ENCODE assay signal across 22 cellular contexts in genomic region chr10:124081547-124082140, GRCh38. TPM values are rescaled to one million over a fixed set of nuclear protein-coding genes. Genes with fewer than 3 reads are reported as not detected.
DNase-seq lines count a peak whose midpoint lies in the region; ATAC-seq and TF ChIP-seq lines count a peak whose summit lies in the region.
"Had no signal": no experiment of that assay in that cellular context is flagged by ENCODE, and none has a peak within 500 bp of the region (broad histone marks: within the 10 kb centered on the region; RNA-seq: fewer than 3 reads in every experiment).

No MANE protein-coding gene starts in this region.

- TF ChIP-seq CTCF in SK-N-SH (IDR thresholded peaks at IDR 0.05), result no peak
- no peak for TF ChIP-seq CTCF in sigmoid colon (IDR thresholded peaks at IDR 0.05)

- no peak for TF ChIP-seq POLR2A in sigmoid colon (IDR thresholded peaks at IDR 0.05)

- no peaks in the 10 kb centered on the region for H3F3A ChIP-seq in SK-N-SH (replicated peaks; ENCODE audit: insufficient read depth)

- POLR2A ChIA-PET in SK-N-SH (lab: Yijun Ruan, JAX), result interaction anchor here (1.4 kb wide), 1 partner anchor 12 kb away, joined by 3 read pairs; the partner anchor contains the start of gene CHST15

- H3K4me2 ChIP-seq in BLaER1 treated with 17β-estradiol and CSF1 and Interleukin-3, amounts not matched to agents 10 nM and 100 nM, result peak overlapping the region; percentile 91 to 100 (median 97)
- no peak overlapping the region for H3K4me2 ChIP-seq in SK-N-SH
- H3K4me2 ChIP-seq: PC-9 had no signal

- peak overlapping the region in 9 of 11 experiments; percentile 40 to 99 (median 82); a peak in 18 of 22 replicates for H3K27ac ChIP-seq in BLaER1 treated with 17β-estradiol and CSF1 and Interleukin-3, amounts not matched to agents 10 nM and 100 nM
- H3K27ac ChIP-seq in SK-N-SH (ENCODE audit: low read depth in 2 of 2, low read length in 1 of 2) (no peak overlapping the region), sigmoid colon (no peak overlapping the region)
- H3K27ac ChIP-seq: PC-9, SJSA1 had no signal

- WGBS in SK-N-SH (ENCODE audit: low lambda C conversion rate), result 15% methylated on average over 13 of the region's 13 CpGs
- 69 to 89% methylated on average over 13 of the region's 13 CpGs for WGBS in sigmoid colon, 2 donors

- ATAC-seq in GM19023 (IDR thresholded peaks at IDR 0.05; ENCODE audit: unreplicated experiment), result no peak
- ATAC-seq: K562, Right ventricle myocardium inferior had no signal

- TF ChIP-seq RAD21 in SK-N-SH (IDR thresholded peaks at IDR 0.05; ENCODE audit: low read length), result peak; percentile 20; the same call in 1 of the 2 replicates

- intact Hi-C loops in sigmoid colon (cut with DNase I), result no loop called here

- peak overlapping the region; percentile 0 to 73 (median 59); a peak in 15 of 22 replicates for H3K9ac ChIP-seq in BLaER1 treated with 17β-estradiol and CSF1 and Interleukin-3, amounts not matched to agents 10 nM and 100 nM
- no peak overlapping the region for H3K9ac ChIP-seq in SK-N-SH

- H3K4me3 ChIP-seq in BLaER1 treated with 17β-estradiol and CSF1 and Interleukin-3, amounts not matched to agents 10 nM and 100 nM, result peak overlapping the region in 5 of 10 experiments; percentile 2 to 39 (median 17); a peak in 6 of 20 replicates
- H3K4me3 ChIP-seq in SK-N-SH (ENCODE audit: low read depth in 2 of 2, low read length in 1 of 2), result no peak overlapping the region
- no peak overlapping the region for H3K4me3 ChIP-seq in sigmoid colon
- H3K4me3 ChIP-seq: K562, PC-9, SJSA1 had no signal

- CTCF ChIA-PET in SK-N-SH (lab: Yijun Ruan, JAX), result interaction anchor here (0.8 to 15.3 kb wide), 5 partner anchors 86 to 308 kb away, joined by 3 to 111 read pairs (median 3); no protein-coding TSS in a partner anchor

- TF ChIP-seq EP300 in SK-N-SH (IDR thresholded peaks at IDR 0.05; ENCODE audit: borderline replicate concordance in 1 of 2, low read depth in 1 of 2, low read length in 1 of 2), result peak in 1 of 2 experiments; percentile 93; a peak in 2 of 4 replicates
- no peak for TF ChIP-seq EP300 in sigmoid colon (IDR thresholded peaks at IDR 0.05)

- H2AFZ ChIP-seq in SK-N-SH (ENCODE audit: low read depth), result no peak overlapping the region
- H2AFZ ChIP-seq: PC-9 had no signal

- peaks cover 11 to 84% (median 24%) of the 10 kb centered on the region in 11 experiments; a peak in 21 of 22 replicates for H3K36me3 ChIP-seq in BLaER1 treated with 17β-estradiol and CSF1 and Interleukin-3, amounts not matched to agents 10 nM and 100 nM
- H3K36me3 ChIP-seq in SK-N-SH (replicated peaks in 1 of 2; ENCODE audit: control insufficient read depth in 1 of 2, insufficient read depth in 2 of 2, low read length in 1 of 2) (no peaks in the 10 kb centered on the region), sigmoid colon (no peaks in the 10 kb centered on the region)
- H3K36me3 ChIP-seq: SJSA1 had no signal

- no peaks in the 10 kb centered on the region for H3K27me3 ChIP-seq in BLaER1 treated with 17β-estradiol and CSF1 and Interleukin-3, amounts not matched to agents 10 nM and 100 nM
- H3K27me3 ChIP-seq in SK-N-SH (ENCODE audit: insufficient read depth), result no peaks in the 10 kb centered on the region
- no peaks in the 10 kb centered on the region for H3K27me3 ChIP-seq in sigmoid colon
- H3K27me3 ChIP-seq: SJSA1 had no signal

- peaks cover 98 to 100% (median 100%) of the 10 kb centered on the region in 10 experiments for H3K4me1 ChIP-seq in BLaER1 treated with 17β-estradiol and CSF1 and Interleukin-3, amounts not matched to agents 10 nM and 100 nM
- H3K4me1 ChIP-seq in SK-N-SH (ENCODE audit: control insufficient read depth in 1 of 2, insufficient read depth in 2 of 2, low read depth in 1 of 2, low read length in 1 of 2) (peaks cover 0 to 29% of the 10 kb centered on the region in 2 experiments; a peak in 2 of 4 replicates), sigmoid colon (peaks cover 0 to 80% (median 55%) of the 10 kb centered on the region in 4 donors)
- H3K4me1 ChIP-seq: SJSA1 had no signal

- DNase-seq in NCI-H82 (lab: John Stamatoyannopoulos, UW) (peak; percentile 64), SK-N-SH (peak; percentile 81), left kidney (ENCODE audit: low read depth, low spot score) (peak; percentile 24), kidney tubule cell (ENCODE audit: low spot score) (no peak), sigmoid colon (no peak)
- DNase-seq: AML-193; CD8-positive, alpha-beta memory T cell; DMS79 treated with DMSO at 0.1 percent for 48 hours; H9; HFFc6; NCI-H1105 treated with DMSO at 0.1 percent for 48 hours; NCI-H146; NCI-H2029; NCI-H446; NCI-H526; PC-9; SW 1271 had no signal

- peaks cover 0 to 100% (median 72%) of the 10 kb centered on the region in 11 experiments; a peak in 20 of 22 replicates for H4K20me1 ChIP-seq in BLaER1 treated with 17β-estradiol and CSF1 and Interleukin-3, amounts not matched to agents 10 nM and 100 nM
- H4K20me1 ChIP-seq in SK-N-SH (ENCODE audit: insufficient read depth), result no peaks in the 10 kb centered on the region

- no peaks in the 10 kb centered on the region for H3K79me2 ChIP-seq in SK-N-SH (ENCODE audit: insufficient read depth)

- H3K9me3 ChIP-seq in BLaER1 treated with 17β-estradiol and CSF1 and Interleukin-3, amounts not matched to agents 10 nM and 100 nM (replicated peaks in 1 of 11), result peaks cover 0 to 5% (median 0%) of the 10 kb centered on the region in 11 experiments; a peak in 3 of 22 replicates
- H3K9me3 ChIP-seq in SK-N-SH (no peaks in the 10 kb centered on the region), sigmoid colon (no peaks in the 10 kb centered on the region)
- H3K9me3 ChIP-seq: SJSA1 had no signal

- H3K9me2 ChIP-seq in SK-N-SH, result no peaks in the 10 kb centered on the region

TF ChIP-seq in SK-N-SH, 30 proteins besides CTCF, POLR2A, EP300 and RAD21 (continues in another document):
- no peak for TF ChIP-seq EZH2phosphoT487 (IDR thresholded peaks at IDR 0.05; ENCODE audit: borderline replicate concordance, low read depth)
- TF ChIP-seq POLR2AphosphoS5 (IDR thresholded peaks at IDR 0.05; ENCODE audit: low read depth, low read length), result no peak
- no peak for TF ChIP-seq USF2 (IDR thresholded peaks at IDR 0.05; ENCODE audit: borderline replicate concordance, low read depth, low read length)
- TF ChIP-seq ELF1 (IDR thresholded peaks at IDR 0.05), result no peak
- TF ChIP-seq NRF1 (IDR thresholded peaks at IDR 0.05; ENCODE audit: low read depth, low read length), result no peak
- TF ChIP-seq NFIC (IDR thresholded peaks at IDR 0.05; ENCODE audit: borderline replicate concordance), result peak; percentile 33; the same call in 1 of the 2 replicates
- peak; percentile 89 for TF ChIP-seq RCOR1 (IDR thresholded peaks at IDR 0.05; ENCODE audit: low read length)
- no peak for TF ChIP-seq RXRA (IDR thresholded peaks at IDR 0.05; ENCODE audit: borderline replicate concordance, low read depth)
- no peak for TF ChIP-seq SMC3 (IDR thresholded peaks at IDR 0.05; ENCODE audit: low read depth, low read length)
- TF ChIP-seq YY1 (IDR thresholded peaks at IDR 0.05; ENCODE audit: low read depth), result no peak
- no peak for TF ChIP-seq ZBTB33 (IDR thresholded peaks at IDR 0.05; ENCODE audit: borderline replicate concordance, low read depth)
- peak; percentile 55; the same call in 1 of the 2 replicates for TF ChIP-seq TEAD4 (IDR thresholded peaks at IDR 0.05; ENCODE audit: borderline replicate concordance, insufficient read depth)
- TF ChIP-seq GATA2 (CRISPR knock-in tag; IDR thresholded peaks at IDR 0.05), result peak; percentile 96
- no peak for TF ChIP-seq RFX5 (IDR thresholded peaks at IDR 0.05; ENCODE audit: low read length)

RNA-seq across cellular contexts. Expression of gene CHST15, which starts 11.8 kb away (rescaled TPM):
- polyA plus RNA-seq in SK-N-SH (2012; rRNA removed), result 0.02 TPM in 2 replicates
- polyA plus RNA-seq in SK-N-SH (2012; cell fraction: cytosol; rRNA removed), result 0.01 and 0.05 TPM in 2 replicates
- polyA plus RNA-seq in SK-N-SH (2012; cell fraction: nucleus; rRNA removed), result 0.02 and 0.06 TPM in 2 replicates
- 10 to 100 TPM; 29.9 to 57.9 (median 43.8) TPM for total RNA-seq in sigmoid colon
- polyA plus RNA-seq in sigmoid colon, result 1 to 10 TPM; 2.4 to 8.7 (median 3.5) TPM
- polyA plus RNA-seq: CD8-positive, alpha-beta memory T cell had no signal

Comparison
In these comparisons a context has a peak if more than half of its experiments do, and no peak if none do; other contexts are left out.
1. H3K27ac ChIP-seq: peak in BLaER1 treated with 17β-estradiol and CSF1 and Interleukin-3, amounts not matched to agents 10 nM and 100 nM (9 of 11); none in SK-N-SH (0 of 2) and sigmoid colon (0 of 4).
2. DNase-seq: peak in NCI-H82 (single experiment), SK-N-SH (single experiment) and left kidney (single experiment); none in kidney tubule cell (single experiment) and sigmoid colon (single experiment).